ENCODE assay signal across 10 cellular contexts in genomic region chr7:512541-513311, GRCh38. TPM values are rescaled to one million over a fixed set of nuclear protein-coding genes. Genes with fewer than 3 reads are reported as not detected.
DNase-seq lines count a peak whose midpoint lies in the region; ATAC-seq, FAIRE-seq and TF ChIP-seq lines count a peak whose summit lies in the region.
"Had no signal": no experiment of that assay in that cellular context is flagged by ENCODE, and none has a peak within 500 bp of the region (broad histone marks: within the 10 kb centered on the region; RNA-seq: fewer than 3 reads in every experiment).

No MANE protein-coding gene starts in this region.

- H3K27ac ChIP-seq in suprapubic skin: peak overlapping the region; percentile 7
- H3K27ac ChIP-seq: 22Rv1 had no signal

- no peak for FAIRE-seq in frontal cortex (lab: Jason Lieb, UNC)

- peaks cover 61% of the 10 kb centered on the region for H3K4me1 ChIP-seq in suprapubic skin

- 50% methylated on average over 14 of the region's 32 CpGs for WGBS in suprapubic skin

- H3K4me3 ChIP-seq in suprapubic skin: no peak overlapping the region

- H3K36me3 ChIP-seq in suprapubic skin: peaks cover 12% of the 10 kb centered on the region

- no peak for TF ChIP-seq POLR2A in suprapubic skin (IDR thresholded peaks at IDR 0.05)

- TF ChIP-seq EP300 in suprapubic skin (IDR thresholded peaks at IDR 0.05): no peak

- TF ChIP-seq CTCF in suprapubic skin (IDR thresholded peaks at IDR 0.05): no peak

- peak; percentile 29 for ATAC-seq in left ventricle myocardium superior

- peak; percentile 35 for DNase-seq in DMS 273 (lab: John Stamatoyannopoulos, UW; ENCODE audit: unreplicated experiment)
- DNase-seq in DMS 273 treated with DMSO at 0.1 percent for 48 hours (lab: John Stamatoyannopoulos, UW): no peak
- peak; percentile 82 for DNase-seq in SHP77 treated with DMSO at 0.1 percent for 48 hours (lab: John Stamatoyannopoulos, UW)
- DNase-seq in left ventricle myocardium superior: peak; percentile 62
- DNase-seq in suprapubic skin (ENCODE audit: low spot score in 2 of 2): no peak
- DNase-seq in amniotic stem cell (lab: John Stamatoyannopoulos, UW): no peak
- no peak for DNase-seq in MV-4-11 (lab: John Stamatoyannopoulos, UW)
- DNase-seq in frontal cortex (ENCODE audit: low spot score in 2 of 2): no peak
- DNase-seq: NCI-H187 treated with DMSO at 0.1 percent for 48 hours had no signal

- no peaks in the 10 kb centered on the region for H3K9me3 ChIP-seq in suprapubic skin

- intact Hi-C loops in left ventricle myocardium superior (cut with micrococcal nuclease): no loop called here

- H3K27me3 ChIP-seq in suprapubic skin: no peaks in the 10 kb centered on the region

RNA-seq across cellular contexts. Expression of gene PDGFA, which starts 6.9 kb away (rescaled TPM):
- 32.7 TPM for total RNA-seq in left ventricle myocardium superior
- total RNA-seq in suprapubic skin: 10 to 100 TPM; 16.2 to 41.6 (median 22.0) TPM
- 42.4 TPM for total RNA-seq in frontal cortex

Comparison
In these comparisons a context has a peak if more than half of its experiments do, and no peak if none do; other contexts are left out.
1. DNase-seq: peak in DMS 273 (single experiment), SHP77 treated with DMSO at 0.1 percent for 48 hours (single experiment) and left ventricle myocardium superior (single experiment); none in DMS 273 treated with DMSO at 0.1 percent for 48 hours (single experiment), suprapubic skin (0 of 2), amniotic stem cell (single experiment), MV-4-11 (single experiment) and frontal cortex (0 of 2).